In the genomic region with DNA sequence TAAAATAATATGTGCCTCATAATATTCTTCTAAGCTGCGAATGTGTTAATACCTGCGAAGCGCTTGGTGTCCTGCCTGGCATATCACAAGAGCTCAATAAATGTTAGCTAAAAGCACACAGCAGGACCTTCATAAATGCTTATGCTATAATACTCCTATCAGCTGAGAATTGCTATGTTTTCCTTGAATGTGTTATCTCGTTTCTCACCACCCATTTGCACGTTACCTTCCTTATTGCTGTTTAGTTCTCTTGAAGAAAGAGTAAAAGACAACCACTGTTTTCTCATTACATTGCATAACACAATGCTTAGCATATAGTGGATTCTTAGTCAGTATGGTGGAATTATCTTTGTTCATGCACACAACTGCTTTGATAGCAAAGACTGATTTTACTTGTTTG, we compare ENCODE assay signal across 32 cellular contexts.
"Had no signal": no experiment of that assay in that cellular context is flagged by ENCODE, and none has a peak within 500 bp of the region (broad histone marks: within the 10 kb centered on the region; RNA-seq: fewer than 3 reads in every experiment).

No MANE protein-coding gene starts in this region.

- H3K9me3 Mint-ChIP-seq: activated CD4-positive, alpha-beta memory T cell treated with anti-CD3 and anti-CD28 coated beads, Interleukin-2, amount 10 ng/mL, durations not matched to agents 7 days and 5 days; activated CD4-positive, alpha-beta T cell treated with anti-CD3 and anti-CD28 coated beads, Interleukin-2, amount 10 ng/mL, durations not matched to agents 7 days and 5 days; activated naive CD4-positive, alpha-beta T cell treated with anti-CD3 and anti-CD28 coated beads, Interleukin-2, amount 10 ng/mL, durations not matched to agents 7 days and 5 days; activated T-cell treated with anti-CD3 and anti-CD28 coated beads, Interleukin-2, amount 50 U/mL, for 24 hours; brain; T-cell; T-helper 1 cell treated with Interleukin-12 subunit alpha and Interleukin-12 subunit beta and Interleukin-4 antibody, amounts not matched to agents 30 μg/mL and 1 μg/mL, for 36 hours had no signal

- DNase-seq: activated CD4-positive, alpha-beta memory T cell treated with anti-CD3 and anti-CD28 coated beads, Interleukin-2, amount 10 ng/mL, durations not matched to agents 7 days and 5 days; activated CD4-positive, alpha-beta T cell treated with anti-CD3 and anti-CD28 coated beads for 1 hour; activated CD4-positive, alpha-beta T cell treated with anti-CD3 and anti-CD28 coated beads for 4 hours; activated CD4-positive, alpha-beta T cell treated with anti-CD3 and anti-CD28 coated beads, Interleukin-2, amount 10 ng/mL, durations not matched to agents 7 days and 5 days; activated CD4-positive, alpha-beta T cell treated with anti-CD3 and anti-CD28 coated beads, Interleukin-2, amount 50 U/mL, for 4 hours; activated CD4-positive, CD25-positive, alpha-beta regulatory T cell; activated CD8-positive, alpha-beta memory T cell treated with anti-CD3 and anti-CD28 coated beads, Interleukin-2, amount 50 U/mL, for 48 hours; activated gamma-delta T cell; activated naive CD4-positive, alpha-beta T cell; activated naive CD4-positive, alpha-beta T cell treated with anti-CD3 and anti-CD28 coated beads, Interleukin-2, amount 10 ng/mL, durations not matched to agents 7 days and 5 days; activated naive CD8-positive, alpha-beta T cell treated with anti-CD3 and anti-CD28 coated beads, Interleukin-2, amount 10 ng/mL, durations not matched to agents 7 days and 5 days; activated T-cell treated with anti-CD3 and anti-CD28 coated beads for 4 hours; activated T-cell treated with anti-CD3 and anti-CD28 coated beads, Interleukin-2, amount 50 U/mL, for 24 hours; activated T-cell treated with anti-CD3 and anti-CD28 coated beads, Interleukin-2, amount 50 U/mL, for 72 hours; central memory CD4-positive, alpha-beta T cell; effector CD8-positive, alpha-beta T cell; esophagus squamous epithelium; foreskin melanocyte; SW 1271; T-cell; T1000 had no signal

- ATAC-seq: activated naive CD4-positive, alpha-beta T cell treated with anti-CD3 and anti-CD28 coated beads, Interleukin-2, amount 50 U/mL, for 72 hours; activated T-cell treated with anti-CD3 and anti-CD28 coated beads, Interleukin-2, amount 50 U/mL, for 72 hours; gastroesophageal sphincter; T-cell had no signal

- H3K4me3 Mint-ChIP-seq: activated CD4-positive, alpha-beta memory T cell treated with anti-CD3 and anti-CD28 coated beads, Interleukin-2, amount 10 ng/mL, durations not matched to agents 7 days and 5 days; activated CD4-positive, alpha-beta T cell treated with anti-CD3 and anti-CD28 coated beads, Interleukin-2, amount 10 ng/mL, durations not matched to agents 7 days and 5 days; activated naive CD4-positive, alpha-beta T cell treated with anti-CD3 and anti-CD28 coated beads, Interleukin-2, amount 10 ng/mL, durations not matched to agents 7 days and 5 days; activated naive CD8-positive, alpha-beta T cell treated with anti-CD3 and anti-CD28 coated beads, Interleukin-2, amount 10 ng/mL, durations not matched to agents 7 days and 5 days; activated T-cell treated with anti-CD3 and anti-CD28 coated beads, Interleukin-2, amount 50 U/mL, for 24 hours; activated T-cell treated with anti-CD3 and anti-CD28 coated beads, Interleukin-2, amount 50 U/mL, for 72 hours; brain; T-cell; T-helper 1 cell treated with Interleukin-12 subunit alpha and Interleukin-12 subunit beta and Interleukin-4 antibody, amounts not matched to agents 30 μg/mL and 1 μg/mL, for 36 hours had no signal

- H3K36me3 Mint-ChIP-seq: activated naive CD4-positive, alpha-beta T cell treated with anti-CD3 and anti-CD28 coated beads, Interleukin-2, amount 10 ng/mL, durations not matched to agents 7 days and 5 days; activated naive CD4-positive, alpha-beta T cell treated with anti-CD3 and anti-CD28 coated beads, Interleukin-2, amount 50 U/mL, for 72 hours; activated naive CD8-positive, alpha-beta T cell treated with anti-CD3 and anti-CD28 coated beads, Interleukin-2, amount 10 ng/mL, durations not matched to agents 7 days and 5 days; brain; T-cell had no signal

- H3K4me3 ChIP-seq: ascending aorta, breast epithelium, cardiac muscle cell, esophagus squamous epithelium, gastroesophageal sphincter had no signal

- H3K4me1 Mint-ChIP-seq: activated CD4-positive, alpha-beta memory T cell treated with anti-CD3 and anti-CD28 coated beads, Interleukin-2, amount 10 ng/mL, durations not matched to agents 7 days and 5 days; activated CD4-positive, alpha-beta T cell treated with anti-CD3 and anti-CD28 coated beads, Interleukin-2, amount 10 ng/mL, durations not matched to agents 7 days and 5 days; activated naive CD4-positive, alpha-beta T cell treated with anti-CD3 and anti-CD28 coated beads, Interleukin-2, amount 10 ng/mL, durations not matched to agents 7 days and 5 days; activated naive CD8-positive, alpha-beta T cell treated with anti-CD3 and anti-CD28 coated beads, Interleukin-2, amount 10 ng/mL, durations not matched to agents 7 days and 5 days; brain; T-cell had no signal

- H3K36me3 ChIP-seq: ascending aorta, breast epithelium, cardiac muscle cell, esophagus squamous epithelium, gastroesophageal sphincter had no signal

- H3K27ac ChIP-seq: ascending aorta, breast epithelium, cardiac muscle cell, epithelial cell of prostate, esophagus squamous epithelium, gastroesophageal sphincter had no signal

- H3K9me3 ChIP-seq: ascending aorta, breast epithelium, esophagus squamous epithelium, gastroesophageal sphincter had no signal

- H3K27ac Mint-ChIP-seq: activated CD4-positive, alpha-beta memory T cell treated with anti-CD3 and anti-CD28 coated beads, Interleukin-2, amount 10 ng/mL, durations not matched to agents 7 days and 5 days; activated CD4-positive, alpha-beta T cell treated with anti-CD3 and anti-CD28 coated beads, Interleukin-2, amount 10 ng/mL, durations not matched to agents 7 days and 5 days; activated naive CD4-positive, alpha-beta T cell treated with anti-CD3 and anti-CD28 coated beads, Interleukin-2, amount 10 ng/mL, durations not matched to agents 7 days and 5 days; activated naive CD4-positive, alpha-beta T cell treated with anti-CD3 and anti-CD28 coated beads, Interleukin-2, amount 50 U/mL, for 72 hours; activated naive CD8-positive, alpha-beta T cell treated with anti-CD3 and anti-CD28 coated beads, Interleukin-2, amount 10 ng/mL, durations not matched to agents 7 days and 5 days; activated T-cell treated with anti-CD3 and anti-CD28 coated beads, Interleukin-2, amount 50 U/mL, for 24 hours; activated T-cell treated with anti-CD3 and anti-CD28 coated beads, Interleukin-2, amount 50 U/mL, for 72 hours; T-cell; T-helper 1 cell treated with Interleukin-12 subunit alpha and Interleukin-12 subunit beta and Interleukin-4 antibody, amounts not matched to agents 30 μg/mL and 1 μg/mL, for 36 hours had no signal

- H3K27me3 ChIP-seq: ascending aorta, breast epithelium, cardiac muscle cell, esophagus squamous epithelium, gastroesophageal sphincter had no signal

- H3K4me1 ChIP-seq: breast epithelium, esophagus squamous epithelium, gastroesophageal sphincter had no signal

- H3K27me3 Mint-ChIP-seq: activated CD4-positive, alpha-beta memory T cell treated with anti-CD3 and anti-CD28 coated beads, Interleukin-2, amount 10 ng/mL, durations not matched to agents 7 days and 5 days; activated naive CD4-positive, alpha-beta T cell treated with anti-CD3 and anti-CD28 coated beads, Interleukin-2, amount 10 ng/mL, durations not matched to agents 7 days and 5 days had no signal

- FAIRE-seq: colon, endometrium, endothelial cell of umbilical vein had no signal
